Comparison of ENCODE assay signal across 8 cellular contexts in the genomic region with DNA sequence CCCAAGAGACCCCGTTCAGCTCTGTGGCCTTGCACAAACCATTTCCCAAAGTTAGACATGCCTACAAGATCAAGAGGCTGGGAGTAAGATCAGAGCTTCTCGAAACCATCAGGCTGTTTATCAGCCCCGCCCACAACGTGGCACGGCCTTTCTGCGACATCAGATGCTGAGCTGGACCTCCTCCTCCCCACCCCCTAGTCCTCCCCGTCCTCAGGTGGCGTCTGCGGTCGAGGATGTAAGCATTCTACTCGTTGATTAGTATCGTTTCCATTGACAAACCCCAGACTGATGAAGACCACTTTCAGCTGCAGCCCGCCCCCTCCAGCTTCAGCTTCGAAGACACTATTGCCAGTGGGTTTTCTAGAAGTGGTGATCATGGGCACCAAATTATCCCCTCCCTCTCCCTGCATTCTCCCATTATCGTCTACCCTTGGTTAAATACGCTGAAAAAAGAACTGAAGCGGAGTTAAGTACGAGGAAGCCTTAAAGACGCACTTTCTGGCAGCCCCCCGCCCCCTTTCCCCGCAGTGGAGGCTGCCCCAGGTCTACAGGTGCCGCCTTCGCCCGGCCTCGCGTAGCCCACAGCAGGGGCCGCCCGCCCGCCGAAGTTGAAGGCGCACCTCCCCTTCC. TPM values are rescaled to one million over a fixed set of nuclear protein-coding genes. Genes with fewer than 3 reads are reported as not detected.
A peak's percentile ranks its signal among the peaks of the same experiment; 100 is the strongest.
DNase-seq lines count a peak whose midpoint lies in the region; ATAC-seq, FAIRE-seq and TF ChIP-seq lines count a peak whose summit lies in the region.

No MANE protein-coding gene starts in this region.

- no peaks in the 10 kb centered on the region for H3K79me2 ChIP-seq in HepG2 (ENCODE audit: insufficient read depth, low read length)

- H3K9me3 ChIP-seq in Caco-2 (no peaks in the 10 kb centered on the region), Peyer's patch (no peaks in the 10 kb centered on the region), colonic mucosa (no peaks in the 10 kb centered on the region), HepG2 (ENCODE audit: low read length) (no peaks in the 10 kb centered on the region), suprapubic skin (no peaks in the 10 kb centered on the region)

- peaks cover 7% of the 10 kb centered on the region; the same call in 1 of the 2 replicates for H3K4me1 ChIP-seq in Caco-2
- H3K4me1 ChIP-seq in Peyer's patch = peaks cover 0 to 15% (median 4%) of the 10 kb centered on the region in 4 donors
- no peaks in the 10 kb centered on the region for H3K4me1 ChIP-seq in colonic mucosa
- H3K4me1 ChIP-seq in HepG2 (ENCODE audit: insufficient read depth, low read length) = peaks cover 21% of the 10 kb centered on the region
- H3K4me1 ChIP-seq in suprapubic skin = peaks cover 9% of the 10 kb centered on the region

- POLR2A ChIA-PET in Caco-2 (lab: Charles Lee) = no interaction called here
- POLR2A ChIA-PET in HepG2 (lab: Yijun Ruan, JAX) = interaction anchor here (1.7 kb wide), 1 partner anchor 188 kb away, joined by 5 read pairs; no protein-coding TSS in a partner anchor

- H2AFZ ChIP-seq in HepG2 (ENCODE audit: low read length) = no peak overlapping the region

- WGBS in HepG2 (ENCODE audit: low lambda C conversion rate) = 36% methylated on average over 28 of the region's 31 CpGs
- WGBS in suprapubic skin = 4% methylated on average over 21 of the region's 31 CpGs

- TF ChIP-seq EP300 in HepG2 (IDR thresholded peaks at IDR 0.05; ENCODE audit: low read depth in 2 of 2, low read length in 2 of 2) (no peak), HepG2 (CRISPR knock-in tag; IDR thresholded peaks at IDR 0.05; ENCODE audit: borderline replicate concordance) (no peak), suprapubic skin (IDR thresholded peaks at IDR 0.05) (no peak)

- H3K36me3 Mint-ChIP-seq in Caco-2 (ENCODE audit: insufficient read depth, unreplicated experiment) = no peaks in the 10 kb centered on the region

- peak overlapping the region; percentile 73 to 92 (median 86) for H3K27ac ChIP-seq in Peyer's patch
- peak overlapping the region; percentile 97 for H3K27ac ChIP-seq in colonic mucosa
- no peak overlapping the region for H3K27ac ChIP-seq in HepG2 (ENCODE audit: extremely low read length, insufficient read depth, low read length)
- H3K27ac ChIP-seq in suprapubic skin = peak overlapping the region; percentile 83

- no peak for TF ChIP-seq RAD21 in HepG2 (CRISPR knock-in tag; IDR thresholded peaks at IDR 0.05)

- peak; percentile 45 for ATAC-seq in GM21717 (IDR thresholded peaks at IDR 0.05; ENCODE audit: unreplicated experiment)
- ATAC-seq in HepG2 = no peak

- in situ Hi-C loops in HepG2 (cut with HindIII; ENCODE audit: extremely low pct_ligation_motif_present, low pct_unique_long_range_greater_than_20kb) = no loop called here

- peak in 1 of 2 experiments; percentile 9 for TF ChIP-seq CTCF in Caco-2 (IDR thresholded peaks at IDR 0.05; ENCODE audit: insufficient read depth in 1 of 2, low read depth in 1 of 2, low read length in 1 of 2, severe bottlenecking in 1 of 2, unreplicated experiment in 1 of 2)
- TF ChIP-seq CTCF in Peyer's patch (IDR thresholded peaks at IDR 0.05) = no peak
- TF ChIP-seq CTCF in colonic mucosa (IDR thresholded peaks at IDR 0.05) = no peak
- TF ChIP-seq CTCF in HepG2 (CRISPR knock-in tag; IDR thresholded peaks at IDR 0.05) = no peak
- no peak for TF ChIP-seq CTCF in suprapubic skin (IDR thresholded peaks at IDR 0.05)

- H3K4me1 Mint-ChIP-seq in Caco-2 (ENCODE audit: low read depth, unreplicated experiment) = peaks cover 9% of the 10 kb centered on the region

- peak overlapping the region; percentile 74 for H3K4me2 ChIP-seq in HepG2 (ENCODE audit: low read depth, low read length)

- H3K9ac ChIP-seq in colonic mucosa (ENCODE audit: low read depth in 2 of 2, low read length in 2 of 2) = peak overlapping the region; percentile 72 to 77
- no peak overlapping the region for H3K9ac ChIP-seq in HepG2 (ENCODE audit: insufficient read depth, low read depth, low read length)

- BruUV-seq in Caco-2 (replicated peaks; lab: Mats Ljungman, UMichigan) = no TSS peak
- BruUV-seq in HepG2 (replicated peaks; lab: Mats Ljungman, UMichigan) = no TSS peak

- TF ChIP-seq POLR2A in Peyer's patch (IDR thresholded peaks at IDR 0.05) (no peak), HepG2 (IDR thresholded peaks at IDR 0.05; ENCODE audit: insufficient read depth in 1 of 2, low read depth in 2 of 2, low read length in 2 of 2) (no peak), suprapubic skin (IDR thresholded peaks at IDR 0.05) (no peak)

- peak; percentile 60 to 65 for DNase-seq in Caco-2
- DNase-seq in Peyer's patch = peak in 2 of 3 donors; percentile 74 to 80
- DNase-seq in colonic mucosa = peak; percentile 70
- DNase-seq in HepG2 (ENCODE audit: low spot score) = peak; percentile 6
- DNase-seq in suprapubic skin (ENCODE audit: low spot score in 2 of 2) = peak in 1 of 2 donors; percentile 69
- DNase-seq in H4 (ENCODE audit: low spot score) = no peak
- no peak for DNase-seq in middle frontal gyrus (ENCODE audit: extremely low spot score, low spot score)

- FAIRE-seq in HepG2 (lab: Jason Lieb, UNC) = no peak

- H3K4me3 ChIP-seq in Caco-2 (ENCODE audit: low read depth, low read length) (peak overlapping the region; percentile 87), Peyer's patch (peak overlapping the region; percentile 56 to 68 (median 62)), colonic mucosa (peak overlapping the region; percentile 72), HepG2 (replicated peaks in 1 of 3; ENCODE audit: insufficient read depth in 1 of 3, low read depth in 2 of 3, low read length in 3 of 3) (peak overlapping the region; percentile 69 to 77 (median 73); a peak in 5 of 6 replicates), suprapubic skin (peak overlapping the region; percentile 72)

- CTCF ChIA-PET in Caco-2 (lab: Charles Lee) (interaction anchor here (1.2 kb wide), 1 partner anchor 388 kb away, joined by 3 read pairs; the partner anchor contains the start of gene CEP120), HepG2 (lab: Yijun Ruan, JAX; ENCODE audit: low intra/inter-chr PET ratio, low total read pairs) (no interaction called here)

- H3K27me3 ChIP-seq in Caco-2 (replicated peaks; ENCODE audit: control insufficient read depth, insufficient read depth, low read length) (no peaks in the 10 kb centered on the region), Peyer's patch (no peaks in the 10 kb centered on the region), colonic mucosa (no peaks in the 10 kb centered on the region), HepG2 (ENCODE audit: control insufficient read depth in 1 of 2, insufficient read depth in 2 of 2, low read length in 2 of 2) (no peaks in the 10 kb centered on the region), suprapubic skin (no peaks in the 10 kb centered on the region)

- peak overlapping the region; percentile 81 for H3K4me3 Mint-ChIP-seq in Caco-2 (ENCODE audit: unreplicated experiment)

- intact Hi-C loops in Caco-2 (cut with micrococcal nuclease; ENCODE audit: unreplicated experiment) = loop anchor here (5.0 kb wide), 1 partner anchor 52 kb away; the partner anchor contains the start of gene PRDM6
- intact Hi-C loops in colonic mucosa (cut with DNase I) = loop anchor here (10.0 kb wide), 1 partner anchor 309 kb away; no protein-coding TSS in a partner anchor
- intact Hi-C loops in HepG2 (cut with micrococcal nuclease; ENCODE audit: unreplicated experiment) = loop anchor here (5.0 kb wide), 2 partner anchors 188 to 258 kb away; partner anchors contain the start of genes SNX2 and SNX24

- H3K27ac Mint-ChIP-seq in Caco-2 (ENCODE audit: unreplicated experiment) = peak overlapping the region; percentile 2

- no peaks in the 10 kb centered on the region for H3K36me3 ChIP-seq in Caco-2 (ENCODE audit: control insufficient read depth, insufficient read depth, low read length)
- H3K36me3 ChIP-seq in Peyer's patch = no peaks in the 10 kb centered on the region
- no peaks in the 10 kb centered on the region for H3K36me3 ChIP-seq in colonic mucosa
- H3K36me3 ChIP-seq in HepG2 (replicated peaks in 1 of 2; ENCODE audit: control insufficient read depth in 1 of 2, insufficient read depth in 2 of 2, low read length in 2 of 2) = no peaks in the 10 kb centered on the region
- H3K36me3 ChIP-seq in suprapubic skin = no peaks in the 10 kb centered on the region

- H4K20me1 ChIP-seq in HepG2 (ENCODE audit: insufficient read depth, low read length) = no peaks in the 10 kb centered on the region

- peaks cover 6% of the 10 kb centered on the region for H3K27me3 Mint-ChIP-seq in Caco-2 (ENCODE audit: insufficient read depth, unreplicated experiment)

- H3K9me3 Mint-ChIP-seq in Caco-2 (ENCODE audit: unreplicated experiment) = no peaks in the 10 kb centered on the region

RNA-seq across cellular contexts. Expression of gene PPIC, which starts 1.1 kb away (rescaled TPM):
- total RNA-seq in Caco-2 (2022) = 46.7 and 50.6 TPM in 2 replicates
- total RNA-seq in Peyer's patch = 10 to 100 TPM in 3 of 4 donors, 1 to 10 TPM in 1; 5.0 to 50.1 (median 32.6) TPM
- total RNA-seq in colonic mucosa = 10 to 100 TPM; 33.7 to 84.8 TPM
- 9.9 and 17.2 TPM in 2 replicates for total RNA-seq in HepG2 (2016; rRNA removed; fragmentation: Illumina TruSeq; extraction: Trizol)
- total RNA-seq in HepG2 (2016; cell fraction: cytosol; rRNA removed; fragmentation: Illumina TruSeq; extraction: Trizol; ENCODE audit: low read depth) = 3.5 and 5.4 TPM in 2 replicates
- total RNA-seq in HepG2 (2016; cell fraction: insoluble cytoplasmic fraction; rRNA removed; fragmentation: Illumina TruSeq; extraction: Trizol) = 11.5 and 18.9 TPM in 2 replicates
- 6.8 and 8.3 TPM in 2 replicates for total RNA-seq in HepG2 (2016; cell fraction: membrane; rRNA removed; fragmentation: Illumina TruSeq; extraction: Trizol)
- 17.3 and 18.0 TPM in 2 replicates for total RNA-seq in HepG2 (2016; cell fraction: nucleus; rRNA removed; fragmentation: Illumina TruSeq; extraction: Trizol)
- polyA plus RNA-seq in HepG2 (2011; rRNA removed) = 5.1 and 6.2 TPM in 2 replicates
- polyA plus RNA-seq in HepG2 (2011; cell fraction: cytosol; rRNA removed) = 5.1 and 6.5 TPM in 2 replicates
- 3.0 and 3.7 TPM in 2 replicates for polyA plus RNA-seq in HepG2 (2011; cell fraction: nucleus; rRNA removed)
- polyA plus RNA-seq in HepG2 (2012) = 2.9 and 6.8 TPM in 2 replicates
- polyA plus RNA-seq in HepG2 (2016; cell fraction: cytosol; fragmentation: Illumina TruSeq; extraction: Trizol; ENCODE audit: low read depth) = 5.5 and 6.1 TPM in 2 replicates
- 15.8 and 17.1 TPM in 2 replicates for polyA plus RNA-seq in HepG2 (2016; cell fraction: insoluble cytoplasmic fraction; fragmentation: Illumina TruSeq; extraction: Trizol; ENCODE audit: low read depth)
- polyA plus RNA-seq in HepG2 (2016; cell fraction: membrane; fragmentation: Illumina TruSeq; extraction: Trizol; ENCODE audit: low read depth) = 8.5 and 8.7 TPM in 2 replicates
- 38.3 and 40.5 TPM in 2 replicates for polyA plus RNA-seq in HepG2 (2016; cell fraction: nucleus; fragmentation: Illumina TruSeq; extraction: Trizol; ENCODE audit: insufficient read depth, low read depth)
- polyA minus RNA-seq in HepG2 (2011; rRNA and poly(A)+ RNA removed; ENCODE audit: low replicate concordance) = 10.9 and 34.0 TPM in 2 replicates
- 3.0 and 3.1 TPM in 2 replicates for polyA minus RNA-seq in HepG2 (2011; cell fraction: cytosol; rRNA and poly(A)+ RNA removed)
- polyA minus RNA-seq in HepG2 (2011; cell fraction: nucleus; rRNA and poly(A)+ RNA removed) = 3.3 and 4.0 TPM in 2 replicates
- 10 to 100 TPM in 2 of 4 donors, 1 to 10 TPM in 2; 8.9 to 25.3 (median 10.9) TPM for total RNA-seq in suprapubic skin
- 78.4 and 84.2 TPM in 2 replicates for total RNA-seq in H4 (2014; rRNA removed; shearing (Covaris generic))

RNA-seq across cellular contexts. Expression of gene PRDM6, which starts 53.6 kb away (rescaled TPM):
- total RNA-seq in Caco-2 (2022) (1.7 TPM in 2 replicates), Peyer's patch (1 to 10 TPM in 1 of 4 donors, under 1 TPM in 3; 0.27 to 8.3 (median 0.51) TPM), colonic mucosa (1 to 10 TPM; 1.6 to 2.7 TPM), HepG2 (2016; rRNA removed; fragmentation: Illumina TruSeq; extraction: Trizol) (0.02 and 0.10 TPM in 2 replicates), suprapubic skin (under 1 TPM; 0.08 to 0.64 (median 0.33) TPM)
- 0.09 TPM in 1 of 2 replicates, not detected in the other for total RNA-seq in HepG2 (2016; cell fraction: cytosol; rRNA removed; fragmentation: Illumina TruSeq; extraction: Trizol; ENCODE audit: low read depth)
- total RNA-seq in HepG2 (2016; cell fraction: insoluble cytoplasmic fraction; rRNA removed; fragmentation: Illumina TruSeq; extraction: Trizol) = 0.19 and 0.26 TPM in 2 replicates
- 0.12 TPM in 1 of 2 replicates, not detected in the other for total RNA-seq in HepG2 (2016; cell fraction: membrane; rRNA removed; fragmentation: Illumina TruSeq; extraction: Trizol)
- total RNA-seq in HepG2 (2016; cell fraction: nucleus; rRNA removed; fragmentation: Illumina TruSeq; extraction: Trizol) = 0.13 and 0.19 TPM in 2 replicates
- polyA plus RNA-seq in HepG2 (2011; rRNA removed) = 0.30 and 0.74 TPM in 2 replicates
- 0.09 and 0.17 TPM in 2 replicates for polyA plus RNA-seq in HepG2 (2011; cell fraction: cytosol; rRNA removed)
- 1.6 and 2.0 TPM in 2 replicates for polyA plus RNA-seq in HepG2 (2011; cell fraction: nucleus; rRNA removed)
- 0.38 and 0.61 TPM in 2 replicates for polyA plus RNA-seq in HepG2 (2012)
- not detected in 2 replicates for polyA plus RNA-seq in HepG2 (2016; cell fraction: cytosol; fragmentation: Illumina TruSeq; extraction: Trizol; ENCODE audit: low read depth)
- polyA plus RNA-seq in HepG2 (2016; cell fraction: insoluble cytoplasmic fraction; fragmentation: Illumina TruSeq; extraction: Trizol; ENCODE audit: low read depth) = 0.13 TPM in 1 of 2 replicates, not detected in the other
- polyA plus RNA-seq in HepG2 (2016; cell fraction: membrane; fragmentation: Illumina TruSeq; extraction: Trizol; ENCODE audit: low read depth) = not detected in 2 replicates
- 0.29 and 1.7 TPM in 2 replicates for polyA plus RNA-seq in HepG2 (2016; cell fraction: nucleus; fragmentation: Illumina TruSeq; extraction: Trizol; ENCODE audit: insufficient read depth, low read depth)
- 0.08 and 0.47 TPM in 2 replicates for polyA minus RNA-seq in HepG2 (2011; rRNA and poly(A)+ RNA removed; ENCODE audit: low replicate concordance)
- not detected in 2 replicates for polyA minus RNA-seq in HepG2 (2011; cell fraction: cytosol; rRNA and poly(A)+ RNA removed)
- polyA minus RNA-seq in HepG2 (2011; cell fraction: nucleus; rRNA and poly(A)+ RNA removed) = 0.37 and 0.39 TPM in 2 replicates
- total RNA-seq in H4 (2014; rRNA removed; shearing (Covaris generic)) = 0.04 TPM in 1 of 2 replicates, not detected in the other

Comparison
In these comparisons a context has a peak if more than half of its experiments do, and no peak if none do; other contexts are left out.
1. DNase-seq: peak in Caco-2 (2 of 2), Peyer's patch (2 of 3), colonic mucosa (single experiment) and HepG2 (single experiment); none in H4 (single experiment) and middle frontal gyrus (single experiment).
2. Peak in every context shown above with its lines, with median percentiles within 50 percentile points of each other: H3K4me3 ChIP-seq.